In genomic region chr5:146238973-146239372, GRCh38 we compare ENCODE assay signal across 16 cellular contexts. TPM values are rescaled to one million over a fixed set of nuclear protein-coding genes. Genes with fewer than 3 reads are reported as not detected.
DNase-seq lines count a peak whose midpoint lies in the region; ATAC-seq and TF ChIP-seq lines count a peak whose summit lies in the region.
"Had no signal": no experiment of that assay in that cellular context is flagged by ENCODE, and none has a peak within 500 bp of the region (broad histone marks: within the 10 kb centered on the region; RNA-seq: fewer than 3 reads in every experiment).

No MANE protein-coding gene starts in this region.

- no peak overlapping the region for H3K27ac Mint-ChIP-seq in activated T-helper 17 cell treated with anti-CD3 and anti-CD28 coated beads, Interleukin-2, amount 50 U/mL, for 72 hours

- H3K27ac ChIP-seq in sigmoid colon, result no peak overlapping the region
- H3K27ac ChIP-seq: lower lobe of right lung, upper lobe of left lung, WERI-Rb-1 had no signal

- 79 to 82% methylated on average over 1 of the region's 1 CpG for whole genome bisulfite sequencing in sigmoid colon, 2 donors

- H3K4me3 Mint-ChIP-seq in activated T-helper 17 cell treated with anti-CD3 and anti-CD28 coated beads, Interleukin-2, amount 50 U/mL, for 72 hours, result peak overlapping the region; percentile 1

- H3K36me3 Mint-ChIP-seq in activated T-helper 17 cell treated with anti-CD3 and anti-CD28 coated beads, Interleukin-2, amount 50 U/mL, for 72 hours (ENCODE audit: low read depth), result peaks cover 87% of the 10 kb centered on the region

- TF ChIP-seq CTCF in GM12865 (IDR thresholded peaks at IDR 0.05; ENCODE audit: insufficient read depth, low read depth, low read length, missing control alignments) (no peak), sigmoid colon (IDR thresholded peaks at IDR 0.05) (no peak)

- peak; percentile 76 for ATAC-seq in GM19351 (IDR thresholded peaks at IDR 0.05; ENCODE audit: unreplicated experiment)
- ATAC-seq in HG03045 (IDR thresholded peaks at IDR 0.05; ENCODE audit: unreplicated experiment), result peak; percentile 49
- ATAC-seq in activated T-helper 17 cell treated with anti-CD3 and anti-CD28 coated beads, Interleukin-2, amount 50 U/mL, for 72 hours (replicated peaks), result peak; percentile 98
- ATAC-seq: HepG2, lower lobe of right lung had no signal

- no peaks in the 10 kb centered on the region for H3K4me1 ChIP-seq in sigmoid colon
- H3K4me1 ChIP-seq: lower lobe of right lung, upper lobe of left lung had no signal

- peak; percentile 21 for DNase-seq in GM12865 (ENCODE audit: low read depth)
- no peak for DNase-seq in D341Med (ENCODE audit: low spot score)
- DNase-seq in stimulated activated naive CD4-positive, alpha-beta T cell (lab: John Stamatoyannopoulos, UW), result no peak
- no peak for DNase-seq in stimulated activated CD4-positive, alpha-beta T cell treated with anti-CD3 and anti-CD28 coated beads, Interleukin-1b, Interleukin-23, amount 100 ng/mL, for 48 hours
- no peak for DNase-seq in sigmoid colon
- DNase-seq: amygdala; effector memory CD4-positive, alpha-beta T cell; glutamatergic neuron; lower lobe of right lung; RPMI8226; upper lobe of left lung; WERI-Rb-1 had no signal

- H3K27me3 ChIP-seq in sigmoid colon, result no peaks in the 10 kb centered on the region
- H3K27me3 ChIP-seq: upper lobe of left lung had no signal

- H3K9me3 ChIP-seq in sigmoid colon, result no peaks in the 10 kb centered on the region
- H3K9me3 ChIP-seq: lower lobe of right lung, upper lobe of left lung had no signal

- no peak for TF ChIP-seq EP300 in sigmoid colon (IDR thresholded peaks at IDR 0.05)

- no peak overlapping the region for H3K4me3 ChIP-seq in GM12865 (ENCODE audit: low read depth, low read length)
- no peak overlapping the region for H3K4me3 ChIP-seq in sigmoid colon
- H3K4me3 ChIP-seq: lower lobe of right lung, upper lobe of left lung had no signal

- intact Hi-C loops in sigmoid colon (cut with DNase I), result no loop called here

- no peak for TF ChIP-seq POLR2A in sigmoid colon (IDR thresholded peaks at IDR 0.05)

- no peaks in the 10 kb centered on the region for H3K27me3 Mint-ChIP-seq in activated T-helper 17 cell treated with anti-CD3 and anti-CD28 coated beads, Interleukin-2, amount 50 U/mL, for 72 hours

- H3K36me3 ChIP-seq in sigmoid colon, result peaks cover 9 to 80% (median 18%) of the 10 kb centered on the region in 4 donors

- peaks cover 12% of the 10 kb centered on the region for H3K4me1 Mint-ChIP-seq in activated T-helper 17 cell treated with anti-CD3 and anti-CD28 coated beads, Interleukin-2, amount 50 U/mL, for 72 hours

- H3K9me3 Mint-ChIP-seq in activated T-helper 17 cell treated with anti-CD3 and anti-CD28 coated beads, Interleukin-2, amount 50 U/mL, for 72 hours, result no peaks in the 10 kb centered on the region

RNA-seq across cellular contexts. Expression of gene RBM27, which starts 35.6 kb away (rescaled TPM):
- 10 to 100 TPM; 20.7 to 21.7 TPM for total RNA-seq in activated T-helper 17 cell treated with anti-CD3 and anti-CD28 coated beads, Interleukin-2, amount 50 U/mL, for 72 hours
- 10 to 100 TPM; 20.1 to 30.9 (median 25.0) TPM for total RNA-seq in sigmoid colon
- 1 to 10 TPM; 5.4 to 9.3 (median 6.7) TPM for polyA plus RNA-seq in sigmoid colon

RNA-seq across cellular contexts. Expression of gene LARS1, which starts 56.5 kb away (rescaled TPM):
- 100 to 1,000 TPM in 1 of 2 donors, 10 to 100 TPM in 1; 90.3 to 147 TPM for total RNA-seq in activated T-helper 17 cell treated with anti-CD3 and anti-CD28 coated beads, Interleukin-2, amount 50 U/mL, for 72 hours
- total RNA-seq in sigmoid colon, result 10 to 100 TPM; 55.1 to 77.1 (median 62.9) TPM
- 10 to 100 TPM; 19.0 to 42.5 (median 21.0) TPM for polyA plus RNA-seq in sigmoid colon
